In the genomic region with DNA sequence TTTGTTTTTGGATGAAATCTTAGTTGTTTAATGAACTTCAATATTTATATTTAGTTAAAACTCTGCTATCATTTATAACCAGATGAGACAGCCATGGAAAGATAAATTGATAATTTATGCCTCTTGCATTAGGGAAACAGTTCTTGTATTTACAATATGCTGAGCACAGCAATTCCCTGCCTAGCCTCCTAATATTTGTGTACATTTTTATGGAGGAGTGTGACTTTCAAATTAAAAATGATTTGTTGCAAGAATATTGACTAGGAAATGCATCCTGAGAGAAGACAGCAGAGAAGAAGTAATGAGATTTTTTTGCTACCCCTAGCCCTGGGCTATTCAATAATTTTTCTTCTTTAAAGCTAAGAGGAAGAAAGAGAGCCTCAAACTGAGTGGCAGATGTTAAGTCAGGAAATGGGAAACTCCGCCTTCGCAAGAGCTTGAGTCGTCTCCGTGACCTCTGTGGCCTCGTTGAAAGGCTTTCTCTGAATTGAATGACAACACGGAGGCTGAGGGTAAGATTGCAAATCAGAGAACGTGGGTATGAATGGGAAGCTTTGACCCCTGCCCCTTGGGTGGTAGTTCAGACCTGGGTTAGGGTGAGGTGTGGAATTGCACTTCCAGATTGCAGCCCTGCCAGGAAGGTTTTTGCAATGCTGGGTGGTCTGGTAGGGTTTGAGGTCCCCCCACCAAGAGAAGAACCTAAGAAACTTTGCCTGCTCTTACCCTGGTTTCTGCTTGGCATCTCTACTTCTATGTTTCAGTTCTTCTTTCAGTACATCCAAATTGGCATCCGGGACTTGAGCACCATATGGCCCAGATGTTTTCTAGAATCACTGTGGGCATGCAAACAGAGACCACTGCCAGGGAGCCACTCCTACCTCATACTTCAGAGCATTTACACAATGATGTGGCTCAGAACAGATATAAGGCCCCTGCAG, we compare ENCODE assay signal across 8 cellular contexts.
DNase-seq lines count a peak whose midpoint lies in the region; ATAC-seq and TF ChIP-seq lines count a peak whose summit lies in the region.

No MANE protein-coding gene starts in this region.

- H3K4me3 ChIP-seq in adipocyte (ENCODE audit: low read length) (no peak overlapping the region), stomach (no peak overlapping the region)

- CTCF ChIA-PET in MCF 10A (lab: Yijun Ruan, JAX), result no interaction called here

- peaks cover 4% of the 10 kb centered on the region for H3K4me1 Mint-ChIP-seq in MCF 10A (ENCODE audit: insufficient read depth, unreplicated experiment)

- TF ChIP-seq CTCF in MCF 10A (IDR thresholded peaks at IDR 0.05; ENCODE audit: unreplicated experiment), result no peak
- no peak for TF ChIP-seq CTCF in stomach (IDR thresholded peaks at IDR 0.05)

- no peak overlapping the region for H3K27ac ChIP-seq in stomach

- H3K36me3 Mint-ChIP-seq in MCF 10A (ENCODE audit: insufficient read depth, unreplicated experiment), result no peaks in the 10 kb centered on the region

- H3K4me3 Mint-ChIP-seq in MCF 10A (ENCODE audit: unreplicated experiment), result no peak overlapping the region

- H3K4me1 ChIP-seq in adipocyte (ENCODE audit: control insufficient read depth, insufficient read depth, low read length), result peaks cover 10% of the 10 kb centered on the region
- H3K4me1 ChIP-seq in stomach, result no peaks in the 10 kb centered on the region

- H3K27ac Mint-ChIP-seq in MCF 10A (ENCODE audit: low read depth, unreplicated experiment), result no peak overlapping the region

- intact Hi-C loops in MCF 10A (cut with micrococcal nuclease), result no loop called here
- intact Hi-C loops in stomach (cut with DNase I; ENCODE audit: low total_unique reads), result no loop called here

- no peak overlapping the region for H3K9ac ChIP-seq in adipocyte (ENCODE audit: low read length)

- no TSS peak for BruUV-seq in MCF 10A (replicated peaks; lab: Mats Ljungman, UMichigan)

- no peak for TF ChIP-seq EP300 in stomach (IDR thresholded peaks at IDR 0.05)

- POLR2A ChIA-PET in MCF 10A (lab: Yijun Ruan, JAX), result no interaction called here

- no peaks in the 10 kb centered on the region for H3K9me3 Mint-ChIP-seq in MCF 10A (ENCODE audit: unreplicated experiment)

- WGBS in stomach, 5 donors, result 33 to 45% (median 39%) methylated on average over 8 of the region's 8 CpGs

- no peaks in the 10 kb centered on the region for H3K27me3 Mint-ChIP-seq in MCF 10A (ENCODE audit: insufficient read depth, unreplicated experiment)

- no peak for TF ChIP-seq POLR2A in stomach (IDR thresholded peaks at IDR 0.05)

- H3K36me3 ChIP-seq in adipocyte (ENCODE audit: control insufficient read depth, insufficient read depth, low read length, severe bottlenecking) (no peaks in the 10 kb centered on the region), stomach (no peaks in the 10 kb centered on the region)

- H3K27me3 ChIP-seq in adipocyte (replicated peaks; ENCODE audit: control insufficient read depth, insufficient read depth, low read length) (no peaks in the 10 kb centered on the region), stomach (no peaks in the 10 kb centered on the region)

- H3K9me3 ChIP-seq in adipocyte (ENCODE audit: control insufficient read depth, low read length) (peaks cover 5% of the 10 kb centered on the region), stomach (peaks cover 0 to 6% (median 0%) of the 10 kb centered on the region in 4 donors)

- peak; percentile 68 for DNase-seq in NCI-H82 (lab: John Stamatoyannopoulos, UW)
- no peak for DNase-seq in NCI-H82 treated with DMSO at 0.1 percent for 48 hours (lab: John Stamatoyannopoulos, UW; ENCODE audit: unreplicated experiment)
- peak; percentile 19 for DNase-seq in LHCN-M2 (ENCODE audit: low read depth)
- DNase-seq in adipocyte (ENCODE audit: low read depth), result peak; percentile 20
- DNase-seq in stimulated activated CD4-positive, alpha-beta T cell treated with anti-CD3 and anti-CD28 coated beads, Interleukin-4, amount 100 ng/mL, for 48 hours (ENCODE audit: low read depth in 2 of 2), result peak; percentile 3 to 10
- DNase-seq in MCF 10A (ENCODE audit: unreplicated experiment), result no peak
- no peak for DNase-seq in stomach

- ATAC-seq in HG02571 (IDR thresholded peaks at IDR 0.05; ENCODE audit: unreplicated experiment), result peak; percentile 90

Comparison
In these comparisons a context has a peak if more than half of its experiments do, and no peak if none do; other contexts are left out.
1. DNase-seq: peak in NCI-H82 (single experiment), LHCN-M2 (single experiment), adipocyte (single experiment) and stimulated activated CD4-positive, alpha-beta T cell treated with anti-CD3 and anti-CD28 coated beads, Interleukin-4, amount 100 ng/mL, for 48 hours (2 of 2); none in NCI-H82 treated with DMSO at 0.1 percent for 48 hours (single experiment), MCF 10A (single experiment) and stomach (single experiment).